Comparison of ENCODE assay signal across 19 cellular contexts in the genomic region with DNA sequence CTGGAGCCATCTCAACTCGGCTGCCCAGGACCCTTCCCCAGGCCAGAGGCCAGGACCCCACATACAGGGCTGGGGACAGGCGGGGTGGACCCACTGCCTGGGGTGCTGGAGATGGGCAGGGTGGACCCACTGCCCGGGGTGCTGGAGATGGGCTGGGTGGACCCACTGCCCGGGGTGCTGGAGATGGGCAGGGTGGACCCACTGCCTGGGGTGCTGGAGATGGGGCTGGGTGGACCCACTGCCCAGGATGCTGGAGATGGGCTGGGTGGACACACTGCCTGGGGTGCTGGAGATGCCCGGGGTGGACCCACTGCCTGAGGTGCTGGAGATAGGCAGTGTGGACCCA. TPM values are rescaled to one million over a fixed set of nuclear protein-coding genes. Genes with fewer than 3 reads are reported as not detected.
DNase-seq lines count a peak whose midpoint lies in the region; ATAC-seq, FAIRE-seq and TF ChIP-seq lines count a peak whose summit lies in the region.
"Had no signal": no experiment of that assay in that cellular context is flagged by ENCODE, and none has a peak within 500 bp of the region (broad histone marks: within the 10 kb centered on the region; RNA-seq: fewer than 3 reads in every experiment).

No MANE protein-coding gene starts in this region.

- H3K27me3 ChIP-seq in osteoblast (ENCODE audit: insufficient read depth, low read length) (no peaks in the 10 kb centered on the region), aorta (ENCODE audit: control insufficient read depth in 1 of 2, insufficient read depth in 2 of 2, low read length in 1 of 2) (no peaks in the 10 kb centered on the region)
- H3K27me3 ChIP-seq: BLaER1 treated with 17β-estradiol and CSF1 and Interleukin-3, amounts not matched to agents 10 nM and 100 nM had no signal

- 69 to 88% methylated on average over 5 of the region's 5 CpGs for WGBS in aorta, 2 donors

- no peak for FAIRE-seq in kidney (lab: Jason Lieb, UNC)
- FAIRE-seq: H54 had no signal

- DNase-seq in left cardiac atrium (peak; percentile 3), cardiac septum (ENCODE audit: low spot score) (no peak), kidney (peak; percentile 77), osteoblast (ENCODE audit: insufficient read length, low spot score, missing footprints) (peak; percentile 29), aorta (peak; percentile 12 to 43), SW480 (ENCODE audit: low spot score) (no peak), globus pallidus (ENCODE audit: low spot score) (no peak), NCI-H128 (lab: John Stamatoyannopoulos, UW; ENCODE audit: unreplicated experiment) (no peak)
- DNase-seq: 8988T; AML-193; Calu3; CD4-positive, CD25-positive, alpha-beta regulatory T cell; DMS 273 treated with DMSO at 0.1 percent for 48 hours; GM23248 had no signal

- H4K20me1 ChIP-seq in osteoblast (ENCODE audit: insufficient read depth, low read length) = peaks cover 11% of the 10 kb centered on the region

- H2AFZ ChIP-seq in osteoblast (ENCODE audit: low read length) = no peak overlapping the region
- H2AFZ ChIP-seq: GM23248 had no signal

- no peak overlapping the region for H3K4me3 ChIP-seq in kidney (ENCODE audit: low read length in 2 of 2)
- H3K4me3 ChIP-seq in osteoblast (ENCODE audit: insufficient read depth, low read length) = no peak overlapping the region
- H3K4me3 ChIP-seq in aorta (ENCODE audit: low read length in 2 of 2) = no peak overlapping the region
- H3K4me3 ChIP-seq: GM23248 had no signal

- H3K9me3 ChIP-seq in kidney (ENCODE audit: control insufficient read depth in 1 of 2, low read length in 2 of 2) (peaks cover 0 to 7% of the 10 kb centered on the region in 2 donors), osteoblast (ENCODE audit: low read depth, low read length) (peaks cover 5% of the 10 kb centered on the region), aorta (ENCODE audit: control insufficient read depth, low read length) (no peaks in the 10 kb centered on the region)

- H3K4me2 ChIP-seq in osteoblast (ENCODE audit: insufficient read depth, low read length) = no peak overlapping the region
- H3K4me2 ChIP-seq: BLaER1 treated with 17β-estradiol and CSF1 and Interleukin-3, amounts not matched to agents 10 nM and 100 nM had no signal

- intact Hi-C loops in left cardiac atrium (cut with DNase I) = no loop called here
- intact Hi-C loops in cardiac septum (cut with DNase I) = no loop called here
- intact Hi-C loops in kidney (cut with DNase I) = no loop called here
- intact Hi-C loops in aorta (cut with DNase I) = no loop called here

- no peaks in the 10 kb centered on the region for H3K79me2 ChIP-seq in osteoblast (ENCODE audit: insufficient read depth, low read length)

- H3K4me1 ChIP-seq in kidney (ENCODE audit: control insufficient read depth in 1 of 2, insufficient read depth in 1 of 2, low read depth in 1 of 2, low read length in 2 of 2) (peaks cover 0 to 2% of the 10 kb centered on the region in 2 donors), osteoblast (ENCODE audit: insufficient read depth, low read length) (no peaks in the 10 kb centered on the region), aorta (ENCODE audit: control insufficient read depth in 1 of 2, insufficient read depth in 2 of 2, low read length in 2 of 2) (no peaks in the 10 kb centered on the region)

- H3K27ac ChIP-seq in kidney (ENCODE audit: low read depth in 2 of 2, low read length in 2 of 2) = no peak overlapping the region
- H3K27ac ChIP-seq in osteoblast (ENCODE audit: low read depth, low read length) = no peak overlapping the region
- no peak overlapping the region for H3K27ac ChIP-seq in aorta (ENCODE audit: low read depth in 1 of 2, low read length in 2 of 2)
- H3K27ac ChIP-seq: BLaER1 treated with 17β-estradiol and CSF1 and Interleukin-3, amounts not matched to agents 10 nM and 100 nM; GM23248; HL-60 had no signal

- no peak for TF ChIP-seq CTCF in kidney (IDR thresholded peaks at IDR 0.05; ENCODE audit: borderline replicate concordance, extremely low read depth, insufficient read depth)
- TF ChIP-seq CTCF in osteoblast (IDR thresholded peaks at IDR 0.05; ENCODE audit: extremely low read depth, low read depth, low read length) = no peak

- peaks cover 12 to 66% of the 10 kb centered on the region in 2 donors for H3K36me3 ChIP-seq in kidney (ENCODE audit: control insufficient read depth in 1 of 2, insufficient read depth in 2 of 2, low read length in 2 of 2)
- peaks cover 74% of the 10 kb centered on the region for H3K36me3 ChIP-seq in osteoblast (ENCODE audit: insufficient read depth, low read length)
- peaks cover 0 to 15% of the 10 kb centered on the region in 2 donors for H3K36me3 ChIP-seq in aorta (ENCODE audit: control insufficient read depth in 1 of 2, insufficient read depth in 2 of 2, low read length in 1 of 2)

- H3K9ac ChIP-seq in kidney (ENCODE audit: low read length in 2 of 2) = no peak overlapping the region
- H3K9ac ChIP-seq: BLaER1 treated with 17β-estradiol and CSF1 and Interleukin-3, amounts not matched to agents 10 nM and 100 nM; GM23248 had no signal

- ATAC-seq in left cardiac atrium (no peak), aorta (ENCODE audit: low FRiP score) (no peak)
- ATAC-seq: HCT116 had no signal

RNA-seq across cellular contexts. Expression of gene FOXL3, which starts 32.4 kb away (rescaled TPM):
- total RNA-seq in left cardiac atrium (not detected), cardiac septum (not detected), kidney (not detected), osteoblast (not detected in 2 replicates), aorta (not detected)
- polyA plus RNA-seq in kidney (ENCODE audit: insufficient read depth, low read depth, low replicate concordance) (not detected), aorta (not detected)
- total RNA-seq: Calu3; CD4-positive, CD25-positive, alpha-beta regulatory T cell; Daoy; GM23248 had no signal
- polyA plus RNA-seq: CD4-positive, CD25-positive, alpha-beta regulatory T cell; GM23248 had no signal

Comparison
In these comparisons a context has a peak if more than half of its experiments do, and no peak if none do; other contexts are left out.
1. DNase-seq: peak in left cardiac atrium (single experiment), kidney (single experiment), osteoblast (single experiment) and aorta (2 of 2); none in cardiac septum (single experiment), SW480 (single experiment), globus pallidus (single experiment) and NCI-H128 (single experiment).